In the genomic region with DNA sequence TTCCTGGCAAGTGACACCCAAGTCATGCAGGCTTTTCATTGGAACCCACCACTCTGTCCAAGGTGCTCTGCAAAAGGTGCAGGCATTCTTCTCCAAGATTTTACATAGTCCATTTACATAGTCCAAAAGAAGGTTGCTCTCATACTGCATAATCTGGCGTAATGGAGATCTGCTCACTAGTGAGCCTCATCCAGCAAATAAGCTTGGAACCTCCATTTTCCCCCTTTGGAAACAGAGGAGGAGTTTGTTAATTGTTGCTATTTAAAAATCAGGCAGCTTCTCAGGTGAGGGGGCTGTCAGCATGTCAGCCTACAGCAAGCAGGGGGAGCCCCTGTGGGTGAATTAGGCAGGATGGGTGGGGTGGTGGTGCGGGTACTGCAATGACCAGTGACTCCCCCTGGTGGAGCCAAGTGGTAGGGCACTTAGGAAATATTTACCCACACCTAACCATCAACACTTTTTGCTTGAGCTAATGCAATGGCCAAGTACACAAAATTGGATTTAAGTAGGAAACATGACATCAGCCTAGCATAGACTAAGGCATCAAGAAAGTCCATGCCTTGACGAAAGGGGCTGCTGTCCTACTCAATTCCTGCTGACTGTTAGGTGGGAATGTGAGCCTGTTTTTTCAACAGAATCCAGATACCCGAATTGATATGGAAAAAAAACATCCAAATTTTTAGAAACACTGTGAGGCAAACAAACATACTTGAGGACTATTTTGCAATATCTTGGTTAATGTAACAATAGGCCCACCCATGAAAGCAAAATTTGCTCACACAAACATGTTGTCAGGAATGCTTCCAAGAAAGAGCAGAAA, we compare ENCODE assay signal across 1 cellular context.
TF ChIP-seq lines count a peak whose summit lies in the region.

No MANE protein-coding gene starts in this region.

TF ChIP-seq in GM12878, 131 proteins besides CTCF, POLR2A, EP300 and RAD21 (continued from another document):
- TF ChIP-seq, protein P1, sequence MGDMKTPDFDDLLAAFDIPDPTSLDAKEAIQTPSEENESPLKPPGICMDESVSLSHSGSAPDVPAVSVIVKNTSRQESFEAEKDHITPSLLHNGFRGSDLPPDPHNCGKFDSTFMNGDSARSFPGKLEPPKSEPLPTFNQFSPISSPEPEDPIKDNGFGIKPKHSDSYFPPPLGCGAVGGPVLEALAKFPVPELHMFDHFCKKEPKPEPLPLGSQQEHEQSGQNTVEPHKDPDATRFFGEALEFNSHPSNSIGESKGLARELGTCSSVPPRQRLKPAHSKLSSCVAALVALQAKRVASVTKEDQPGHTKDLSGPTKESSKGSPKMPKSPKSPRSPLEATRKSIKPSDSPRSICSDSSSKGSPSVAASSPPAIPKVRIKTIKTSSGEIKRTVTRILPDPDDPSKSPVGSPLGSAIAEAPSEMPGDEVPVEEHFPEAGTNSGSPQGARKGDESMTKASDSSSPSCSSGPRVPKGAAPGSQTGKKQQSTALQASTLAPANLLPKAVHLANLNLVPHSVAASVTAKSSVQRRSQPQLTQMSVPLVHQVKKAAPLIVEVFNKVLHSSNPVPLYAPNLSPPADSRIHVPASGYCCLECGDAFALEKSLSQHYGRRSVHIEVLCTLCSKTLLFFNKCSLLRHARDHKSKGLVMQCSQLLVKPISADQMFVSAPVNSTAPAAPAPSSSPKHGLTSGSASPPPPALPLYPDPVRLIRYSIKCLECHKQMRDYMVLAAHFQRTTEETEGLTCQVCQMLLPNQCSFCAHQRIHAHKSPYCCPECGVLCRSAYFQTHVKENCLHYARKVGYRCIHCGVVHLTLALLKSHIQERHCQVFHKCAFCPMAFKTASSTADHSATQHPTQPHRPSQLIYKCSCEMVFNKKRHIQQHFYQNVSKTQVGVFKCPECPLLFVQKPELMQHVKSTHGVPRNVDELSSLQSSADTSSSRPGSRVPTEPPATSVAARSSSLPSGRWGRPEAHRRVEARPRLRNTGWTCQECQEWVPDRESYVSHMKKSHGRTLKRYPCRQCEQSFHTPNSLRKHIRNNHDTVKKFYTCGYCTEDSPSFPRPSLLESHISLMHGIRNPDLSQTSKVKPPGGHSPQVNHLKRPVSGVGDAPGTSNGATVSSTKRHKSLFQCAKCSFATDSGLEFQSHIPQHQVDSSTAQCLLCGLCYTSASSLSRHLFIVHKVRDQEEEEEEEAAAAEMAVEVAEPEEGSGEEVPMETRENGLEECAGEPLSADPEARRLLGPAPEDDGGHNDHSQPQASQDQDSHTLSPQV (IDR thresholded peaks at IDR 0.05): no peak
- 0 out of 2 replicates have a peak, but pooled peaks have one; percentile 7 for TF ChIP-seq JUND (IDR thresholded peaks at IDR 0.05; ENCODE audit: low read depth, low read length)
- no peak for TF ChIP-seq EED (IDR thresholded peaks at IDR 0.05; ENCODE audit: low read depth)
- TF ChIP-seq, protein P2, sequence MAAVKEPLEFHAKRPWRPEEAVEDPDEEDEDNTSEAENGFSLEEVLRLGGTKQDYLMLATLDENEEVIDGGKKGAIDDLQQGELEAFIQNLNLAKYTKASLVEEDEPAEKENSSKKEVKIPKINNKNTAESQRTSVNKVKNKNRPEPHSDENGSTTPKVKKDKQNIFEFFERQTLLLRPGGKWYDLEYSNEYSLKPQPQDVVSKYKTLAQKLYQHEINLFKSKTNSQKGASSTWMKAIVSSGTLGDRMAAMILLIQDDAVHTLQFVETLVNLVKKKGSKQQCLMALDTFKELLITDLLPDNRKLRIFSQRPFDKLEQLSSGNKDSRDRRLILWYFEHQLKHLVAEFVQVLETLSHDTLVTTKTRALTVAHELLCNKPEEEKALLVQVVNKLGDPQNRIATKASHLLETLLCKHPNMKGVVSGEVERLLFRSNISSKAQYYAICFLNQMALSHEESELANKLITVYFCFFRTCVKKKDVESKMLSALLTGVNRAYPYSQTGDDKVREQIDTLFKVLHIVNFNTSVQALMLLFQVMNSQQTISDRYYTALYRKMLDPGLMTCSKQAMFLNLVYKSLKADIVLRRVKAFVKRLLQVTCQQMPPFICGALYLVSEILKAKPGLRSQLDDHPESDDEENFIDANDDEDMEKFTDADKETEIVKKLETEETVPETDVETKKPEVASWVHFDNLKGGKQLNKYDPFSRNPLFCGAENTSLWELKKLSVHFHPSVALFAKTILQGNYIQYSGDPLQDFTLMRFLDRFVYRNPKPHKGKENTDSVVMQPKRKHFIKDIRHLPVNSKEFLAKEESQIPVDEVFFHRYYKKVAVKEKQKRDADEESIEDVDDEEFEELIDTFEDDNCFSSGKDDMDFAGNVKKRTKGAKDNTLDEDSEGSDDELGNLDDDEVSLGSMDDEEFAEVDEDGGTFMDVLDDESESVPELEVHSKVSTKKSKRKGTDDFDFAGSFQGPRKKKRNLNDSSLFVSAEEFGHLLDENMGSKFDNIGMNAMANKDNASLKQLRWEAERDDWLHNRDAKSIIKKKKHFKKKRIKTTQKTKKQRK (IDR thresholded peaks at IDR 0.05; ENCODE audit: low read depth, low read length): no peak
- no peak for TF ChIP-seq TAF1 (IDR thresholded peaks at IDR 0.05; ENCODE audit: borderline replicate concordance, low read depth, low read length)
- no peak for TF ChIP-seq NR2F1 (conservative IDR thresholded peaks at IDR 0.05)
- TF ChIP-seq SIX5 (IDR thresholded peaks at IDR 0.05; ENCODE audit: low read depth, low read length, severe bottlenecking): peak; percentile 1
- no peak for TF ChIP-seq CBX3 (IDR thresholded peaks at IDR 0.05; ENCODE audit: borderline replicate concordance, low read depth)
- TF ChIP-seq, protein P3, sequence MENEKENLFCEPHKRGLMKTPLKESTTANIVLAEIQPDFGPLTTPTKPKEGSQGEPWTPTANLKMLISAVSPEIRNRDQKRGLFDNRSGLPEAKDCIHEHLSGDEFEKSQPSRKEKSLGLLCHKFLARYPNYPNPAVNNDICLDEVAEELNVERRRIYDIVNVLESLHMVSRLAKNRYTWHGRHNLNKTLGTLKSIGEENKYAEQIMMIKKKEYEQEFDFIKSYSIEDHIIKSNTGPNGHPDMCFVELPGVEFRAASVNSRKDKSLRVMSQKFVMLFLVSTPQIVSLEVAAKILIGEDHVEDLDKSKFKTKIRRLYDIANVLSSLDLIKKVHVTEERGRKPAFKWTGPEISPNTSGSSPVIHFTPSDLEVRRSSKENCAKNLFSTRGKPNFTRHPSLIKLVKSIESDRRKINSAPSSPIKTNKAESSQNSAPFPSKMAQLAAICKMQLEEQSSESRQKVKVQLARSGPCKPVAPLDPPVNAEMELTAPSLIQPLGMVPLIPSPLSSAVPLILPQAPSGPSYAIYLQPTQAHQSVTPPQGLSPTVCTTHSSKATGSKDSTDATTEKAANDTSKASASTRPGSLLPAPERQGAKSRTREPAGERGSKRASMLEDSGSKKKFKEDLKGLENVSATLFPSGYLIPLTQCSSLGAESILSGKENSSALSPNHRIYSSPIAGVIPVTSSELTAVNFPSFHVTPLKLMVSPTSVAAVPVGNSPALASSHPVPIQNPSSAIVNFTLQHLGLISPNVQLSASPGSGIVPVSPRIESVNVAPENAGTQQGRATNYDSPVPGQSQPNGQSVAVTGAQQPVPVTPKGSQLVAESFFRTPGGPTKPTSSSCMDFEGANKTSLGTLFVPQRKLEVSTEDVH (IDR thresholded peaks at IDR 0.05; ENCODE audit: low read depth, partially characterized antibody): no peak
- no peak for TF ChIP-seq SIN3A (IDR thresholded peaks at IDR 0.05; ENCODE audit: low read depth, low read length)
- peak; percentile 62; the same call in 1 of the 2 replicates for TF ChIP-seq YY1 (IDR thresholded peaks at IDR 0.05; ENCODE audit: low read depth, low read length)
- 0 out of 2 replicates have a peak, but pooled peaks have one; percentile 24 for TF ChIP-seq WRNIP1 (IDR thresholded peaks at IDR 0.05; ENCODE audit: borderline replicate concordance, low read depth, low read length)
- peak; percentile 69 for TF ChIP-seq RUNX3 (IDR thresholded peaks at IDR 0.05; ENCODE audit: low read length)
- TF ChIP-seq, protein P4, sequence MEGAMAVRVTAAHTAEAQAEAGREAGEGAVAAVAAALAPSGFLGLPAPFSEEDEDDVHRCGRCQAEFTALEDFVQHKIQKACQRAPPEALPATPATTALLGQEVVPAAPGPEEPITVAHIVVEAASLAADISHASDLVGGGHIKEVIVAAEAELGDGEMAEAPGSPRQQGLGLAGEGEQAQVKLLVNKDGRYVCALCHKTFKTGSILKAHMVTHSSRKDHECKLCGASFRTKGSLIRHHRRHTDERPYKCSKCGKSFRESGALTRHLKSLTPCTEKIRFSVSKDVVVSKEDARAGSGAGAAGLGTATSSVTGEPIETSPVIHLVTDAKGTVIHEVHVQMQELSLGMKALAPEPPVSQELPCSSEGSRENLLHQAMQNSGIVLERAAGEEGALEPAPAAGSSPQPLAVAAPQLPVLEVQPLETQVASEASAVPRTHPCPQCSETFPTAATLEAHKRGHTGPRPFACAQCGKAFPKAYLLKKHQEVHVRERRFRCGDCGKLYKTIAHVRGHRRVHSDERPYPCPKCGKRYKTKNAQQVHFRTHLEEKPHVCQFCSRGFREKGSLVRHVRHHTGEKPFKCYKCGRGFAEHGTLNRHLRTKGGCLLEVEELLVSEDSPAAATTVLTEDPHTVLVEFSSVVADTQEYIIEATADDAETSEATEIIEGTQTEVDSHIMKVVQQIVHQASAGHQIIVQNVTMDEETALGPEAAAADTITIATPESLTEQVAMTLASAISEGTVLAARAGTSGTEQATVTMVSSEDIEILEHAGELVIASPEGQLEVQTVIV (IDR thresholded peaks at IDR 0.05; ENCODE audit: borderline replicate concordance, partially characterized antibody): no peak
- no peak for TF ChIP-seq NRF1 (conservative IDR thresholded peaks at IDR 0.05; ENCODE audit: low read depth, low read length)
- no peak for TF ChIP-seq POU2F2 (IDR thresholded peaks at IDR 0.05; ENCODE audit: borderline replicate concordance, low read depth, low read length)
- TF ChIP-seq BACH1 (IDR thresholded peaks at IDR 0.05; ENCODE audit: borderline replicate concordance): no peak
- TF ChIP-seq ZNF384 (IDR thresholded peaks at IDR 0.05; ENCODE audit: borderline replicate concordance, low read depth, low read length): no peak
